ENCODE assay signal across 23 cellular contexts in genomic region chr13:23915308-23915707, GRCh38. TPM values are rescaled to one million over a fixed set of nuclear protein-coding genes. Genes with fewer than 3 reads are reported as not detected.
DNase-seq lines count a peak whose midpoint lies in the region; ATAC-seq and TF ChIP-seq lines count a peak whose summit lies in the region.
"Had no signal": no experiment of that assay in that cellular context is flagged by ENCODE, and none has a peak within 500 bp of the region (broad histone marks: within the 10 kb centered on the region; RNA-seq: fewer than 3 reads in every experiment).

No MANE protein-coding gene starts in this region.

- H3K27me3 ChIP-seq in PC-9 (ENCODE audit: insufficient read depth, low read depth), result peaks cover 7% of the 10 kb centered on the region; the same call in 1 of the 2 replicates
- peaks cover 0 to 3% of the 10 kb centered on the region in 2 donors for H3K27me3 ChIP-seq in uterus

- peak; percentile 51; the same call in 1 of the 2 replicates for TF ChIP-seq CTCF in PC-9 (conservative IDR thresholded peaks at IDR 0.05)
- TF ChIP-seq CTCF in mucosa of descending colon (IDR thresholded peaks at IDR 0.05), result no peak
- no peak for TF ChIP-seq CTCF in uterus (IDR thresholded peaks at IDR 0.05)

- no peak for TF ChIP-seq POLR2A in uterus (IDR thresholded peaks at IDR 0.05)

- H3K4me3 ChIP-seq in PC-9, result no peak overlapping the region
- no peak overlapping the region for H3K4me3 ChIP-seq in mucosa of descending colon
- no peak overlapping the region for H3K4me3 ChIP-seq in uterus
- H3K4me3 ChIP-seq: gastroesophageal sphincter, HAP-1, psoas muscle, SJSA1, skin epidermis had no signal

- no peak overlapping the region for H3K4me2 ChIP-seq in PC-9

- POLR2A ChIA-PET in PC-9 (lab: Charles Lee; ENCODE audit: unreplicated experiment), result no interaction called here

- CTCF ChIA-PET in PC-9 (lab: Charles Lee), result no interaction called here

- H3K9me3 ChIP-seq in PC-9 (ENCODE audit: insufficient read depth, low read depth), result no peaks in the 10 kb centered on the region
- H3K9me3 ChIP-seq in mucosa of descending colon, result no peaks in the 10 kb centered on the region
- no peaks in the 10 kb centered on the region for H3K9me3 ChIP-seq in uterus
- H3K9me3 ChIP-seq: gastroesophageal sphincter, HAP-1, psoas muscle, SJSA1 had no signal

- no peaks in the 10 kb centered on the region for H3K79me2 ChIP-seq in PC-9 (ENCODE audit: low read depth)

- DNase-seq in NCI-H2171 treated with DMSO at 0.1 percent for 48 hours (lab: John Stamatoyannopoulos, UW) (peak; percentile 3), NCI-H2171 (lab: John Stamatoyannopoulos, UW) (no peak), NCI-H2196 treated with DMSO at 0.1 percent for 48 hours (lab: John Stamatoyannopoulos, UW; ENCODE audit: unreplicated experiment) (peak; percentile 13), PC-9 (peak; percentile 39 to 62), mucosa of descending colon (no peak), uterus (no peak), LoVo (ENCODE audit: low spot score) (no peak), cerebellar nuclear complex (lab: John Stamatoyannopoulos, UW) (no peak)
- DNase-seq: activated CD4-positive, alpha-beta memory T cell treated with anti-CD3 and anti-CD28 coated beads for 36 hours; activated naive CD4-positive, alpha-beta T cell treated with Interleukin-2 at 50 U/mL for 16 hours; C1 segment of cervical spinal cord; caudate nucleus; erythroblast; NCI-H2227 treated with DMSO at 0.1 percent for 48 hours; psoas muscle had no signal

- H3K36me3 ChIP-seq in PC-9 (ENCODE audit: low read depth) (no peaks in the 10 kb centered on the region), mucosa of descending colon (ENCODE audit: low read depth) (no peaks in the 10 kb centered on the region), uterus (no peaks in the 10 kb centered on the region)
- H3K36me3 ChIP-seq: gastroesophageal sphincter, HAP-1, SJSA1 had no signal

- H3K9me2 ChIP-seq in PC-9 (ENCODE audit: insufficient read depth), result no peaks in the 10 kb centered on the region

- peak; percentile 71 for ATAC-seq in mucosa of descending colon
- ATAC-seq: gastroesophageal sphincter, left lobe of liver, psoas muscle, WTC11 had no signal

- H3K27ac ChIP-seq in PC-9 (no peak overlapping the region), uterus (no peak overlapping the region)
- H3K27ac ChIP-seq: gastroesophageal sphincter, psoas muscle, SJSA1, skin epidermis had no signal

- BruUV-seq in PC-9 (replicated peaks; lab: Mats Ljungman, UMichigan), result no TSS peak

- H3K4me1 ChIP-seq in PC-9 (replicated peaks; ENCODE audit: insufficient read depth), result 0 out of 2 replicates have a peak, but pooled peaks cover 6% of the 10 kb centered on the region
- H3K4me1 ChIP-seq in mucosa of descending colon (ENCODE audit: low read depth), result no peaks in the 10 kb centered on the region
- H3K4me1 ChIP-seq in uterus, result no peaks in the 10 kb centered on the region
- H3K4me1 ChIP-seq: gastroesophageal sphincter, HAP-1, psoas muscle had no signal

- H4K20me1 ChIP-seq in PC-9 (ENCODE audit: insufficient read depth), result no peaks in the 10 kb centered on the region

- intact Hi-C loops in PC-9 (cut with micrococcal nuclease; ENCODE audit: unreplicated experiment) (no loop called here), mucosa of descending colon (cut with DNase I, micrococcal nuclease) (no loop called here), uterus (cut with DNase I; ENCODE audit: low total_unique reads) (no loop called here)

- H2AFZ ChIP-seq in PC-9, result no peak overlapping the region

- H3F3A ChIP-seq in PC-9 (ENCODE audit: insufficient read depth, low read depth), result no peaks in the 10 kb centered on the region

RNA-seq across cellular contexts. Expression of gene C1QTNF9B, which starts 18.0 kb away (rescaled TPM):
- not detected in 2 replicates for total RNA-seq in PC-9 (2021)
- under 1 TPM in 1 of 3 donors, not detected in 2; 0.32 TPM for total RNA-seq in mucosa of descending colon
- 1 to 10 TPM in 1 of 4 donors, not detected in 3; 2.6 TPM for total RNA-seq in uterus
- total RNA-seq: A673; activated CD4-positive, alpha-beta memory T cell treated with anti-CD3 and anti-CD28 coated beads for 36 hours; left lobe of liver; mucosa of gallbladder had no signal

RNA-seq across cellular contexts. Expression of gene MIPEP, which starts 26.1 kb away (rescaled TPM):
- total RNA-seq in PC-9 (2021) (18.6 and 22.9 TPM in 2 replicates), mucosa of descending colon (10 to 100 TPM; 17.3 to 27.0 (median 24.6) TPM), uterus (10 to 100 TPM in 3 of 4 donors, under 1 TPM in 1; 0.77 to 31.5 (median 19.3) TPM)

Comparison
In these comparisons a context has a peak if more than half of its experiments do, and no peak if none do; other contexts are left out.
1. DNase-seq: peak in NCI-H2171 treated with DMSO at 0.1 percent for 48 hours (single experiment), NCI-H2196 treated with DMSO at 0.1 percent for 48 hours (single experiment) and PC-9 (2 of 2); none in NCI-H2171 (single experiment), mucosa of descending colon (0 of 3), uterus (0 of 2), LoVo (single experiment) and cerebellar nuclear complex (0 of 2).